Comparison of ENCODE assay signal across 25 cellular contexts in genomic region chr1:21451981-21452411, GRCh38. TPM values are rescaled to one million over a fixed set of nuclear protein-coding genes. Genes with fewer than 3 reads are reported as not detected.
DNase-seq lines count a peak whose midpoint lies in the region; FAIRE-seq and TF ChIP-seq lines count a peak whose summit lies in the region.
"Had no signal": no experiment of that assay in that cellular context is flagged by ENCODE, and none has a peak within 500 bp of the region (broad histone marks: within the 10 kb centered on the region; RNA-seq: fewer than 3 reads in every experiment).

No MANE protein-coding gene starts in this region.

- H3K27me3 ChIP-seq in AG04450 (ENCODE audit: control insufficient read depth, insufficient read depth, low read length) (no peaks in the 10 kb centered on the region), adipocyte (replicated peaks; ENCODE audit: control insufficient read depth, insufficient read depth, low read length) (no peaks in the 10 kb centered on the region), prostate gland (replicated peaks; ENCODE audit: insufficient read depth) (no peaks in the 10 kb centered on the region)
- H3K27me3 ChIP-seq: breast epithelium, gastrocnemius medialis, sigmoid colon, thyroid gland had no signal

- H3K27ac ChIP-seq in AG04450 (ENCODE audit: low read depth, low read length), result peak overlapping the region; percentile 91
- no peak overlapping the region for H3K27ac ChIP-seq in kidney (ENCODE audit: low read depth in 2 of 2, low read length in 2 of 2)
- H3K27ac ChIP-seq in prostate gland, result no peak overlapping the region
- H3K27ac ChIP-seq: breast epithelium, gastrocnemius medialis, sigmoid colon, thyroid gland had no signal

- H3K4me1 ChIP-seq in adipocyte (ENCODE audit: control insufficient read depth, insufficient read depth, low read length), result peaks cover 39% of the 10 kb centered on the region
- no peaks in the 10 kb centered on the region for H3K4me1 ChIP-seq in kidney (ENCODE audit: control insufficient read depth in 1 of 2, insufficient read depth in 1 of 2, low read depth in 1 of 2, low read length in 2 of 2)
- H3K4me1 ChIP-seq in prostate gland (replicated peaks), result no peaks in the 10 kb centered on the region
- H3K4me1 ChIP-seq: breast epithelium, gastrocnemius medialis, thyroid gland had no signal

- FAIRE-seq in kidney (lab: Jason Lieb, UNC), result no peak

- H3K36me3 Mint-ChIP-seq in T-helper 2 cell treated with Interferon-gamma antibody and Interleukin-4, amounts not matched to agents 5 μg/mL and 100 μg/mL, for 36 hours (ENCODE audit: low read depth), result peaks cover 5% of the 10 kb centered on the region

- peaks cover 2% of the 10 kb centered on the region for H3K27me3 Mint-ChIP-seq in T-helper 2 cell treated with Interferon-gamma antibody and Interleukin-4, amounts not matched to agents 5 μg/mL and 100 μg/mL, for 36 hours (ENCODE audit: low read depth)
- H3K27me3 Mint-ChIP-seq: activated naive CD8-positive, alpha-beta T cell; CD4-positive, alpha-beta memory T cell had no signal

- no peak overlapping the region for H3K27ac Mint-ChIP-seq in T-helper 2 cell treated with Interferon-gamma antibody and Interleukin-4, amounts not matched to agents 5 μg/mL and 100 μg/mL, for 36 hours
- H3K27ac Mint-ChIP-seq: activated naive CD8-positive, alpha-beta T cell; CD4-positive, alpha-beta memory T cell; dendritic cell treated with granulocyte-macrophage colony-stimulating factor and Interleukin-4, amounts not matched to agents 40 ng/mL and 50 ng/mL, for 4 days; naive B cell had no signal

- CTCF ChIA-PET in AG04450 (lab: Charles Lee), result no interaction called here

- TF ChIP-seq CTCF in AG04450 (IDR thresholded peaks at IDR 0.05; ENCODE audit: low read depth, low read length), result no peak
- no peak for TF ChIP-seq CTCF in kidney (IDR thresholded peaks at IDR 0.05; ENCODE audit: borderline replicate concordance, extremely low read depth, insufficient read depth)
- TF ChIP-seq CTCF in prostate gland (IDR thresholded peaks at IDR 0.05), result no peak

- no peak overlapping the region for H3K4me3 Mint-ChIP-seq in T-helper 2 cell treated with Interferon-gamma antibody and Interleukin-4, amounts not matched to agents 5 μg/mL and 100 μg/mL, for 36 hours
- H3K4me3 Mint-ChIP-seq: activated naive CD8-positive, alpha-beta T cell; CD4-positive, alpha-beta memory T cell; dendritic cell treated with granulocyte-macrophage colony-stimulating factor and Interleukin-4, amounts not matched to agents 40 ng/mL and 50 ng/mL, for 4 days; naive B cell had no signal

- H3K36me3 ChIP-seq in adipocyte (ENCODE audit: control insufficient read depth, insufficient read depth, low read length, severe bottlenecking) (peaks cover 3% of the 10 kb centered on the region), kidney (ENCODE audit: control insufficient read depth in 1 of 2, insufficient read depth in 2 of 2, low read length in 2 of 2) (peaks cover 2 to 3% of the 10 kb centered on the region in 2 donors), prostate gland (no peaks in the 10 kb centered on the region)
- H3K36me3 ChIP-seq: breast epithelium, gastrocnemius medialis, sigmoid colon, thyroid gland had no signal

- TF ChIP-seq POLR2A in prostate gland (IDR thresholded peaks at IDR 0.05), result no peak

- POLR2A ChIA-PET in AG04450 (lab: Yijun Ruan, JAX), result interaction anchor here (0.6 to 1.8 kb wide), 3 partner anchors 101 to 714 kb away, joined by 3 to 6 read pairs (median 5); no protein-coding TSS in a partner anchor

- intact Hi-C loops in kidney (cut with DNase I) (no loop called here), prostate gland (cut with DNase I) (no loop called here)

- H3K9me3 Mint-ChIP-seq in T-helper 2 cell treated with Interferon-gamma antibody and Interleukin-4, amounts not matched to agents 5 μg/mL and 100 μg/mL, for 36 hours, result no peaks in the 10 kb centered on the region
- H3K9me3 Mint-ChIP-seq: CD4-positive, alpha-beta memory T cell; dendritic cell treated with granulocyte-macrophage colony-stimulating factor and Interleukin-4, amounts not matched to agents 40 ng/mL and 50 ng/mL, for 4 days; naive B cell had no signal

- DNase-seq in AG04450 (ENCODE audit: low read depth, low spot score) (no peak), HS-27A (ENCODE audit: low read depth) (peak; percentile 53), adipocyte (ENCODE audit: low read depth) (peak; percentile 63), iris pigment epithelial cell (ENCODE audit: low read depth) (peak; percentile 44), foreskin melanocyte (no peak), kidney (no peak), prostate gland (ENCODE audit: low spot score) (no peak)
- no peak for DNase-seq in T-helper 2 cell treated with Interferon-gamma antibody and Interleukin-4, amounts not matched to agents 5 μg/mL and 100 μg/mL, for 36 hours (ENCODE audit: low spot score)
- DNase-seq: activated CD4-positive, alpha-beta T cell treated with anti-CD3 and anti-CD28 coated beads for 4 hours; CD4-positive, alpha-beta memory T cell; gastrocnemius medialis; Kasumi-1; naive B cell; NCI-H1092; NCI-H2029; sigmoid colon; stimulated activated CD4-positive, alpha-beta T cell treated with anti-CD3 and anti-CD28 coated beads, Interleukin-2, amount 100 ng/mL, for 24 hours; stimulated activated naive CD4-positive, alpha-beta T cell treated with Interleukin-2 at 50 U/mL for 16 hours; SW 1271; thyroid gland had no signal

- peaks cover 20% of the 10 kb centered on the region for H3K4me1 Mint-ChIP-seq in T-helper 2 cell treated with Interferon-gamma antibody and Interleukin-4, amounts not matched to agents 5 μg/mL and 100 μg/mL, for 36 hours (ENCODE audit: low read depth)
- H3K4me1 Mint-ChIP-seq: naive B cell had no signal

- H3K9ac ChIP-seq in adipocyte (ENCODE audit: low read length) (no peak overlapping the region), kidney (ENCODE audit: low read length in 2 of 2) (no peak overlapping the region)

- WGBS in prostate gland, result 27% methylated on average over 2 of the region's 2 CpGs

- no peak overlapping the region for H3K4me3 ChIP-seq in AG04450 (ENCODE audit: low read depth, low read length)
- no peak overlapping the region for H3K4me3 ChIP-seq in adipocyte (ENCODE audit: low read length)
- H3K4me3 ChIP-seq in kidney (ENCODE audit: low read length in 2 of 2), result no peak overlapping the region
- no peak overlapping the region for H3K4me3 ChIP-seq in prostate gland
- H3K4me3 ChIP-seq: breast epithelium, gastrocnemius medialis, sigmoid colon, thyroid gland had no signal

- no peaks in the 10 kb centered on the region for H3K9me3 ChIP-seq in AG04450 (ENCODE audit: control insufficient read depth, insufficient read depth, low read length)
- H3K9me3 ChIP-seq in adipocyte (ENCODE audit: control insufficient read depth, low read length), result no peaks in the 10 kb centered on the region
- H3K9me3 ChIP-seq in kidney (ENCODE audit: control insufficient read depth in 1 of 2, low read length in 2 of 2), result no peaks in the 10 kb centered on the region
- no peaks in the 10 kb centered on the region for H3K9me3 ChIP-seq in prostate gland
- H3K9me3 ChIP-seq: breast epithelium, gastrocnemius medialis, sigmoid colon, thyroid gland had no signal

RNA-seq across cellular contexts. Expression of gene NBPF3, which starts 12.1 kb away (rescaled TPM):
- polyA plus RNA-seq in AG04450 (2011; rRNA removed) (23.8 and 24.3 TPM in 2 replicates), kidney (ENCODE audit: insufficient read depth, low read depth, low replicate concordance) (5.5 TPM)
- polyA minus RNA-seq in AG04450 (2011; rRNA and poly(A)+ RNA removed), result 33.1 and 33.8 TPM in 2 replicates
- total RNA-seq in kidney (12.0 TPM), prostate gland (10 to 100 TPM; 13.9 to 19.7 TPM)

RNA-seq across cellular contexts. Expression of gene ALPL, which starts 57.2 kb away (rescaled TPM):
- polyA plus RNA-seq in AG04450 (2011; rRNA removed) (1.8 and 3.0 TPM in 2 replicates), kidney (ENCODE audit: insufficient read depth, low read depth, low replicate concordance) (133 TPM)
- 1.3 and 2.2 TPM in 2 replicates for polyA minus RNA-seq in AG04450 (2011; rRNA and poly(A)+ RNA removed)
- total RNA-seq in kidney (8.4 TPM), prostate gland (10 to 100 TPM in 1 of 2 donors, 1 to 10 TPM in 1; 6.3 to 15.6 TPM)
- total RNA-seq: CD4-positive, alpha-beta memory T cell; H4; HT1080 had no signal
- polyA plus RNA-seq: CD4-positive, alpha-beta memory T cell had no signal

Comparison
In these comparisons a context has a peak if more than half of its experiments do, and no peak if none do; other contexts are left out.
1. DNase-seq: peak in HS-27A (single experiment), adipocyte (single experiment) and iris pigment epithelial cell (single experiment); none in AG04450 (single experiment), foreskin melanocyte (single experiment), T-helper 2 cell treated with Interferon-gamma antibody and Interleukin-4, amounts not matched to agents 5 μg/mL and 100 μg/mL, for 36 hours (single experiment), kidney (single experiment) and prostate gland (single experiment).